ENCODE assay signal across 12 cellular contexts in the genomic region with DNA sequence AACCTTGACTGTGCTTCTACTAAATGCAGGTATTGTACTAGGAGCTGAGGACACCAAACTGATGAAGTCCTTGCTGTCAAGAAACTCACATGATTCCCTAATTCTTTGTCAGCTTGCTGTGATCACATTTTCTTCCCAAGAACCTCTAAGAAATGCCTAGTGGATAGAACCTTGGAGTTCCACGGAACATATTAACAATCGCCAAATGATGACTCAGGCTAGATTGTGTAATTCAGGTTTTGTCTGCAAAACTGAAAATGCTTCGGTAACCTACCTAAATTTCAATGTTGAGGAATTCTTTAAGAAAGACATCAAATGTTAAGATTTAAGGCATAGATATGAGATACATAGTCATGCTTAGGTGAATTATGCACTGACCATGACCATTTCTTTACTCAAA. TPM values are rescaled to one million over a fixed set of nuclear protein-coding genes. Genes with fewer than 3 reads are reported as not detected.
A peak's percentile ranks its signal among the peaks of the same experiment; 100 is the strongest.
DNase-seq lines count a peak whose midpoint lies in the region; ATAC-seq and TF ChIP-seq lines count a peak whose summit lies in the region.
"Had no signal": no experiment of that assay in that cellular context is flagged by ENCODE, and none has a peak within 500 bp of the region (broad histone marks: within the 10 kb centered on the region; RNA-seq: fewer than 3 reads in every experiment).

No MANE protein-coding gene starts in this region.

- no peaks in the 10 kb centered on the region for H3K27me3 Mint-ChIP-seq in natural killer cell (ENCODE audit: low read depth in 2 of 2)
- H3K27me3 Mint-ChIP-seq: dendritic cell treated with granulocyte-macrophage colony-stimulating factor and Interleukin-4, amounts not matched to agents 40 ng/mL and 50 ng/mL, for 4 days had no signal

- DNase-seq in Ammon's horn (ENCODE audit: low spot score) (peak; percentile 8), LHCN-M2 (ENCODE audit: low read depth) (peak; percentile 70), brain microvascular endothelial cell (peak; percentile 57), natural killer cell (no peak), upper lobe of right lung (no peak), NCI-H345 treated with DMSO at 0.1 percent for 48 hours (lab: John Stamatoyannopoulos, UW; ENCODE audit: unreplicated experiment) (no peak), amygdala (lab: John Stamatoyannopoulos, UW) (no peak)
- DNase-seq: mesendoderm; NCI-H2081; stimulated activated CD4-positive, alpha-beta T cell treated with anti-CD3 and anti-CD28 coated beads, Interleukin-1b, Interleukin-23, amount 100 ng/mL, for 48 hours had no signal

- H3K4me3 ChIP-seq in brain microvascular endothelial cell (ENCODE audit: low read depth, low read length) = no peak overlapping the region
- no peak overlapping the region for H3K4me3 ChIP-seq in upper lobe of right lung

- peaks cover 22% of the 10 kb centered on the region for H3K4me1 ChIP-seq in upper lobe of right lung

- peaks cover 24 to 32% of the 10 kb centered on the region in 2 donors for H3K4me1 Mint-ChIP-seq in natural killer cell

- H3K9me3 ChIP-seq in upper lobe of right lung = no peaks in the 10 kb centered on the region

- H3K27ac Mint-ChIP-seq in natural killer cell = no peak overlapping the region

- ATAC-seq in natural killer cell (no peak), upper lobe of right lung (no peak), GM21423 (IDR thresholded peaks at IDR 0.05; ENCODE audit: unreplicated experiment) (no peak)

- H3K36me3 ChIP-seq in brain microvascular endothelial cell (replicated peaks) = peaks cover 24% of the 10 kb centered on the region
- peaks cover 9% of the 10 kb centered on the region for H3K36me3 ChIP-seq in upper lobe of right lung

- H3K27me3 ChIP-seq in brain microvascular endothelial cell (replicated peaks) (no peaks in the 10 kb centered on the region), upper lobe of right lung (no peaks in the 10 kb centered on the region)

- H3K4me3 Mint-ChIP-seq in natural killer cell = peak overlapping the region; percentile 18
- H3K4me3 Mint-ChIP-seq: dendritic cell treated with granulocyte-macrophage colony-stimulating factor and Interleukin-4, amounts not matched to agents 40 ng/mL and 50 ng/mL, for 4 days had no signal

- no peaks in the 10 kb centered on the region for H3K36me3 Mint-ChIP-seq in natural killer cell

- in situ Hi-C loops in brain microvascular endothelial cell (cut with HindIII; ENCODE audit: low pct_ligation_motif_present, low sequenced_read_pairs) = loop anchor here (25.0 kb wide), 1 partner anchor 146 kb away; no protein-coding TSS in a partner anchor

- H3K9me3 Mint-ChIP-seq in natural killer cell = no peaks in the 10 kb centered on the region
- H3K9me3 Mint-ChIP-seq: dendritic cell treated with granulocyte-macrophage colony-stimulating factor and Interleukin-4, amounts not matched to agents 40 ng/mL and 50 ng/mL, for 4 days had no signal

- H3K27ac ChIP-seq in brain microvascular endothelial cell (peak overlapping the region; percentile 92), upper lobe of right lung (no peak overlapping the region)

- intact Hi-C loops in natural killer cell (cut with micrococcal nuclease) (loop anchor here (10.0 kb wide), 1 partner anchor 349 kb away; no protein-coding TSS in a partner anchor), upper lobe of right lung (cut with DNase I) (no loop called here)

- TF ChIP-seq CTCF in brain microvascular endothelial cell (IDR thresholded peaks at IDR 0.05; ENCODE audit: low read depth, low read length, missing control alignments) = no peak
- no peak for TF ChIP-seq CTCF in natural killer cell (IDR thresholded peaks at IDR 0.05)
- TF ChIP-seq CTCF in upper lobe of right lung (IDR thresholded peaks at IDR 0.05) = no peak

RNA-seq across cellular contexts. Expression of gene GADD45A, which starts 1.7 kb away (rescaled TPM):
- total RNA-seq in LHCN-M2 (2014; rRNA removed) (112 and 133 TPM in 2 replicates), natural killer cell (10 to 100 TPM; 21.8 to 30.3 (median 26.6) TPM), upper lobe of right lung (16.4 TPM)
- polyA plus RNA-seq in LHCN-M2 (2012) = 83.7 TPM

Comparison
In these comparisons a context has a peak if more than half of its experiments do, and no peak if none do; other contexts are left out.
1. DNase-seq: peak in Ammon's horn (single experiment), LHCN-M2 (single experiment) and brain microvascular endothelial cell (single experiment); none in natural killer cell (single experiment), upper lobe of right lung (single experiment), NCI-H345 treated with DMSO at 0.1 percent for 48 hours (single experiment) and amygdala (0 of 56).